In genomic region chr12:26906024-26906423, GRCh38 we compare ENCODE assay signal across 28 cellular contexts.
"Had no signal": no experiment of that assay in that cellular context is flagged by ENCODE, and none has a peak within 500 bp of the region (broad histone marks: within the 10 kb centered on the region; RNA-seq: fewer than 3 reads in every experiment).

No MANE protein-coding gene starts in this region.

- H3K79me2 ChIP-seq: hepatocyte, parathyroid adenoma had no signal

- H3K27me3 Mint-ChIP-seq: activated B cell treated with CpG ODN at 0.5 μM for 24 hours; activated CD4-positive, alpha-beta T cell treated with anti-CD3 and anti-CD28 coated beads for 36 hours; activated naive CD8-positive, alpha-beta T cell; naive B cell had no signal

- DNase-seq: activated B cell treated with CpG ODN at 0.5 μM for 24 hours; activated CD4-positive, alpha-beta T cell treated with anti-CD3 and anti-CD28 coated beads for 36 hours; activated CD4-positive, alpha-beta T cell treated with anti-CD3 and anti-CD28 coated beads, Interleukin-2, amount 50 U/mL, for 4 hours; activated CD8-positive, alpha-beta memory T cell treated with anti-CD3 and anti-CD28 coated beads for 24 hours; activated effector memory CD4-positive, alpha-beta T cell treated with Interleukin-2 at 50 U/mL for 16 hours; activated naive CD4-positive, alpha-beta T cell treated with Interleukin-2 at 50 U/mL for 16 hours; anterior cingulate cortex; cerebellar nuclear complex; colonic mucosa; dorsolateral prefrontal cortex; left cardiac atrium; left ventricle myocardium superior; naive B cell; nucleus accumbens; psoas muscle; stimulated activated CD4-positive, alpha-beta T cell treated with anti-CD3 and anti-CD28 coated beads, Interleukin-15, amount 100 ng/mL, for 24 hours; stimulated activated CD4-positive, alpha-beta T cell treated with anti-CD3 and anti-CD28 coated beads, Interleukin-2, amount 100 ng/mL, for 24 hours; stimulated activated naive CD4-positive, alpha-beta T cell had no signal

- H3K4me1 ChIP-seq: colonic mucosa, gastroesophageal sphincter, parathyroid adenoma, psoas muscle, tibial nerve had no signal

- H3K36me3 ChIP-seq: colonic mucosa had no signal

- FAIRE-seq: endothelial cell of umbilical vein had no signal

- ATAC-seq: activated CD4-positive, alpha-beta T cell treated with anti-CD3 and anti-CD28 coated beads for 36 hours; gastroesophageal sphincter; left cardiac atrium; left ventricle myocardium superior had no signal

- H3K9me3 ChIP-seq: colonic mucosa, suprapubic skin had no signal

- H3K9ac ChIP-seq: parathyroid adenoma had no signal

- H2AFZ ChIP-seq: hepatocyte, parathyroid adenoma had no signal

- H3K4me3 ChIP-seq: cardiac muscle cell, colonic mucosa, dorsolateral prefrontal cortex, gastroesophageal sphincter, hepatocyte, psoas muscle, suprapubic skin, tibial nerve had no signal

- H3K4me3 Mint-ChIP-seq: activated B cell treated with CpG ODN at 0.5 μM for 24 hours; activated CD4-positive, alpha-beta T cell treated with anti-CD3 and anti-CD28 coated beads for 36 hours; activated naive CD8-positive, alpha-beta T cell; naive B cell; neural crest cell; T-helper 2 cell treated with Interferon-gamma antibody and Interleukin-4, amounts not matched to agents 5 μg/mL and 100 μg/mL, for 36 hours had no signal

- H3K27ac ChIP-seq: colonic mucosa, dorsolateral prefrontal cortex, gastroesophageal sphincter, hepatocyte, parathyroid adenoma, psoas muscle, suprapubic skin, tibial nerve had no signal

- H3K27ac Mint-ChIP-seq: activated B cell treated with CpG ODN at 0.5 μM for 24 hours; activated CD4-positive, alpha-beta T cell treated with anti-CD3 and anti-CD28 coated beads for 36 hours; activated naive CD8-positive, alpha-beta T cell; naive B cell had no signal

- H3K4me2 ChIP-seq: hepatocyte had no signal

- H3K4me1 Mint-ChIP-seq: activated B cell treated with CpG ODN at 0.5 μM for 24 hours; activated CD4-positive, alpha-beta T cell treated with anti-CD3 and anti-CD28 coated beads for 36 hours; neural crest cell had no signal

- H3K27me3 ChIP-seq: cardiac muscle cell, colonic mucosa, dorsolateral prefrontal cortex, gastroesophageal sphincter, hepatocyte, suprapubic skin, tibial nerve had no signal
